Comparison of ENCODE assay signal across 2 cellular contexts in genomic region chr7:117088623-117089199, GRCh38.
A peak's percentile ranks its signal among the peaks of the same experiment; 100 is the strongest.
TF ChIP-seq lines count a peak whose summit lies in the region.

No MANE protein-coding gene starts in this region.

TF ChIP-seq in HEK293, 187 proteins besides CTCF, POLR2A, EP300 and RAD21 (continued from another document):
- peak; percentile 39; the same call in 1 of the 2 replicates for TF ChIP-seq FEZF1 (tag by site-specific recombination; IDR thresholded peaks at IDR 0.05)

TF ChIP-seq in K562, 482 proteins besides CTCF, POLR2A, EP300 and RAD21 (continued from another document):
- TF ChIP-seq FOXP4 (CRISPR knock-in tag; IDR thresholded peaks at IDR 0.05; ENCODE audit: borderline replicate concordance) = no peak
- TF ChIP-seq BHLHE40 (IDR thresholded peaks at IDR 0.05; ENCODE audit: low read length) = no peak
